ENCODE assay signal across 30 cellular contexts in genomic region chr3:188824596-188824995, GRCh38.
"Had no signal": no experiment of that assay in that cellular context is flagged by ENCODE, and none has a peak within 500 bp of the region (broad histone marks: within the 10 kb centered on the region; RNA-seq: fewer than 3 reads in every experiment).

No MANE protein-coding gene starts in this region.

- H3K4me1 ChIP-seq: foreskin keratinocyte, parathyroid adenoma had no signal

- H3K4me3 Mint-ChIP-seq: mesothelial cell of epicardium; naive B cell; natural killer cell treated with Interleukin-12 subunit alpha and Interleukin-12 subunit beta and Interleukin-15 and Interleukin-18, amount 100 ng/mL, for 72 hours; neural crest cell; stimulated activated naive CD8-positive, alpha-beta T cell treated with anti-CD3 and anti-CD28 coated beads, Interleukin-15, amount 100 ng/mL, for 72 hours had no signal

- H3K9me3 ChIP-seq: gastroesophageal sphincter, heart right ventricle, left lung, mucosa of descending colon, right lobe of liver, suprapubic skin, transverse colon, upper lobe of right lung, vagina had no signal

- H3K9me3 Mint-ChIP-seq: mesothelial cell of epicardium; naive B cell; natural killer cell treated with Interleukin-12 subunit alpha and Interleukin-12 subunit beta and Interleukin-15 and Interleukin-18, amount 100 ng/mL, for 72 hours; stimulated activated naive CD8-positive, alpha-beta T cell treated with anti-CD3 and anti-CD28 coated beads, Interleukin-15, amount 100 ng/mL, for 72 hours had no signal

- H3K27me3 Mint-ChIP-seq: naive B cell; natural killer cell treated with Interleukin-12 subunit alpha and Interleukin-12 subunit beta and Interleukin-15 and Interleukin-18, amount 100 ng/mL, for 72 hours; progenitor cell of endocrine pancreas; stimulated activated naive CD8-positive, alpha-beta T cell treated with anti-CD3 and anti-CD28 coated beads, Interleukin-15, amount 100 ng/mL, for 72 hours had no signal

- H3K27me3 ChIP-seq: dorsolateral prefrontal cortex, foreskin keratinocyte, gastroesophageal sphincter, heart right ventricle, left lung, right lobe of liver, suprapubic skin, transverse colon, upper lobe of right lung, vagina had no signal

- H2AFZ ChIP-seq: parathyroid adenoma had no signal

- FAIRE-seq: islet of Langerhans had no signal

- H3K4me2 ChIP-seq: smooth muscle cell had no signal

- H3K4me3 ChIP-seq: dorsolateral prefrontal cortex, gastroesophageal sphincter, heart right ventricle, left lung, mucosa of descending colon, right lobe of liver, smooth muscle cell, suprapubic skin, transverse colon, upper lobe of right lung, vagina had no signal

- H3K9ac ChIP-seq: parathyroid adenoma had no signal

- H3K27ac Mint-ChIP-seq: mesothelial cell of epicardium; naive B cell; progenitor cell of endocrine pancreas; stimulated activated naive CD8-positive, alpha-beta T cell treated with anti-CD3 and anti-CD28 coated beads, Interleukin-15, amount 100 ng/mL, for 72 hours had no signal

- DNase-seq: dorsolateral prefrontal cortex; effector CD4-positive, alpha-beta T cell; foreskin keratinocyte; glutamatergic neuron; heart right ventricle; hippocampal formation; left cardiac atrium; left lung; mesenchymal stem cell; mucosa of descending colon; naive B cell; right lobe of liver; stimulated activated CD4-positive, alpha-beta T cell treated with anti-CD3 and anti-CD28 coated beads, Interleukin-12 subunit alpha, Interleukin-12 subunit beta, amount 100 ng/mL, for 4 hours; stimulated activated CD4-positive, alpha-beta T cell treated with anti-CD3 and anti-CD28 coated beads, Interleukin-1b, Interleukin-23, amount 100 ng/mL, for 48 hours; stimulated activated CD4-positive, alpha-beta T cell treated with anti-CD3 and anti-CD28 coated beads, Interleukin-4, amount 100 ng/mL, for 1 hour; stimulated activated CD8-positive, alpha-beta memory T cell treated with anti-CD3 and anti-CD28 coated beads, Interleukin-4, amount 100 ng/mL, for 48 hours; stimulated activated naive CD4-positive, alpha-beta T cell; stimulated activated naive CD8-positive, alpha-beta T cell treated with anti-CD3 and anti-CD28 coated beads, Interleukin-15, amount 100 ng/mL, for 72 hours; transverse colon; upper lobe of right lung had no signal

- H3K36me3 Mint-ChIP-seq: mesothelial cell of epicardium; naive B cell; natural killer cell treated with Interleukin-12 subunit alpha and Interleukin-12 subunit beta and Interleukin-15 and Interleukin-18, amount 100 ng/mL, for 72 hours had no signal

- H3K79me2 ChIP-seq: parathyroid adenoma had no signal

- ATAC-seq: foreskin keratinocyte, gastroesophageal sphincter, heart right ventricle, left cardiac atrium, left lung, mucosa of descending colon, right lobe of liver, upper lobe of right lung had no signal

- H3K27ac ChIP-seq: dorsolateral prefrontal cortex, foreskin keratinocyte, gastroesophageal sphincter, heart right ventricle, left lung, parathyroid adenoma, right lobe of liver, suprapubic skin, transverse colon, upper lobe of right lung, vagina had no signal

- H3K36me3 ChIP-seq: gastroesophageal sphincter, heart right ventricle, left lung, right lobe of liver, suprapubic skin, transverse colon, upper lobe of right lung, vagina had no signal
